ENCODE assay signal across 16 cellular contexts in genomic region chr4:142548491-142548890, GRCh38.
"Had no signal": no experiment of that assay in that cellular context is flagged by ENCODE, and none has a peak within 500 bp of the region (broad histone marks: within the 10 kb centered on the region; RNA-seq: fewer than 3 reads in every experiment).

No MANE protein-coding gene starts in this region.

- H3K9me3 ChIP-seq: adrenal gland, pancreas, sigmoid colon, thoracic aorta, upper lobe of right lung had no signal

- H3K27me3 ChIP-seq: adrenal gland, dorsolateral prefrontal cortex, pancreas, sigmoid colon, upper lobe of right lung had no signal

- H3K36me3 ChIP-seq: adrenal gland, pancreas, sigmoid colon, thoracic aorta, upper lobe of right lung had no signal

- H3K27ac Mint-ChIP-seq: endodermal cell had no signal

- H3K36me3 Mint-ChIP-seq: stimulated activated effector memory CD8-positive, alpha-beta T cell treated with anti-CD3 and anti-CD28 coated beads, Interleukin-12 subunit alpha, Interleukin-12 subunit beta, amount 100 ng/mL, for 72 hours; T-cell had no signal

- H3K4me1 ChIP-seq: adrenal gland, pancreas, sigmoid colon, upper lobe of right lung had no signal

- H3K27me3 Mint-ChIP-seq: naive thymus-derived CD8-positive, alpha-beta T cell; T-cell had no signal

- DNase-seq: activated CD8-positive, alpha-beta memory T cell treated with anti-CD3 and anti-CD28 coated beads, Interleukin-2, amount 50 U/mL, for 48 hours; activated naive CD4-positive, alpha-beta T cell treated with anti-CD3 and anti-CD28 coated beads, Interleukin-2, amount 50 U/mL, for 16 hours; adrenal gland; dorsolateral prefrontal cortex; endodermal cell; kidney; left ventricle myocardium superior; mesenchymal stem cell; naive thymus-derived CD8-positive, alpha-beta T cell; pancreas; sigmoid colon; T-cell; T1000; upper lobe of right lung had no signal

- H3K9me3 Mint-ChIP-seq: endodermal cell had no signal

- ATAC-seq: naive thymus-derived CD8-positive, alpha-beta T cell; pancreas; stimulated activated effector memory CD8-positive, alpha-beta T cell treated with anti-CD3 and anti-CD28 coated beads, Interleukin-12 subunit alpha, Interleukin-12 subunit beta, amount 100 ng/mL, for 72 hours; T-cell; upper lobe of right lung had no signal

- H3K4me3 Mint-ChIP-seq: endodermal cell; naive thymus-derived CD8-positive, alpha-beta T cell; stimulated activated effector memory CD8-positive, alpha-beta T cell treated with anti-CD3 and anti-CD28 coated beads, Interleukin-12 subunit alpha, Interleukin-12 subunit beta, amount 100 ng/mL, for 72 hours had no signal

- H3K4me3 ChIP-seq: adrenal gland, dorsolateral prefrontal cortex, pancreas, sigmoid colon, thoracic aorta, upper lobe of right lung had no signal

- H3K27ac ChIP-seq: adrenal gland, dorsolateral prefrontal cortex, sigmoid colon, thoracic aorta, upper lobe of right lung had no signal
